ENCODE assay signal across 10 cellular contexts in genomic region chr7:2824678-2825461, GRCh38.
A peak's percentile ranks its signal among the peaks of the same experiment; 100 is the strongest.
DNase-seq lines count a peak whose midpoint lies in the region; ATAC-seq lines count a peak whose summit lies in the region.
"Had no signal": no experiment of that assay in that cellular context is flagged by ENCODE, and none has a peak within 500 bp of the region (broad histone marks: within the 10 kb centered on the region; RNA-seq: fewer than 3 reads in every experiment).

No MANE protein-coding gene starts in this region.

- H3K4me3 Mint-ChIP-seq in stimulated activated memory B cell treated with anti-CD40 and anti-IgM and Interleukin-4, amounts not matched to agents 10 μg/mL and 1 μg/mL and 100 μg/mL, for 72 hours = peak overlapping the region; percentile 49

- peak overlapping the region; percentile 93 for H3K27ac Mint-ChIP-seq in stimulated activated memory B cell treated with anti-CD40 and anti-IgM and Interleukin-4, amounts not matched to agents 10 μg/mL and 1 μg/mL and 100 μg/mL, for 72 hours

- no peaks in the 10 kb centered on the region for H3K27me3 Mint-ChIP-seq in stimulated activated memory B cell treated with anti-CD40 and anti-IgM and Interleukin-4, amounts not matched to agents 10 μg/mL and 1 μg/mL and 100 μg/mL, for 72 hours

- H3K4me1 Mint-ChIP-seq in stimulated activated memory B cell treated with anti-CD40 and anti-IgM and Interleukin-4, amounts not matched to agents 10 μg/mL and 1 μg/mL and 100 μg/mL, for 72 hours = peaks cover 83% of the 10 kb centered on the region

- H3K9me3 Mint-ChIP-seq in stimulated activated memory B cell treated with anti-CD40 and anti-IgM and Interleukin-4, amounts not matched to agents 10 μg/mL and 1 μg/mL and 100 μg/mL, for 72 hours = no peaks in the 10 kb centered on the region

- H3K36me3 Mint-ChIP-seq in stimulated activated memory B cell treated with anti-CD40 and anti-IgM and Interleukin-4, amounts not matched to agents 10 μg/mL and 1 μg/mL and 100 μg/mL, for 72 hours = peaks cover 50% of the 10 kb centered on the region

- peak; percentile 44 for ATAC-seq in HG03159 (IDR thresholded peaks at IDR 0.05; ENCODE audit: unreplicated experiment)
- peak; percentile 81 for ATAC-seq in stimulated activated memory B cell treated with anti-CD40 and anti-IgM and Interleukin-4, amounts not matched to agents 10 μg/mL and 1 μg/mL and 100 μg/mL, for 72 hours

- DNase-seq in NCI-H1417 (lab: John Stamatoyannopoulos, UW) (peak in 2 of 3 experiments; percentile 68 to 89), NCI-H1417 treated with DMSO at 0.1 percent for 48 hours (lab: John Stamatoyannopoulos, UW) (no peak), cerebellar cortex (ENCODE audit: low spot score) (peak; percentile 70), DMS79 treated with DMSO at 0.1 percent for 48 hours (lab: John Stamatoyannopoulos, UW) (no peak), AML-193 (lab: John Stamatoyannopoulos, UW) (no peak)
- DNase-seq in activated naive CD4-positive, alpha-beta T cell treated with anti-CD3 and anti-CD28 coated beads, Interleukin-2, amount 50 U/mL, for 16 hours = no peak
- DNase-seq: activated CD4-positive, alpha-beta T cell treated with anti-CD3 and anti-CD28 coated beads, Interleukin-2, amount 50 U/mL, for 48 hours; midbrain had no signal

Comparison
In these comparisons a context has a peak if more than half of its experiments do, and no peak if none do; other contexts are left out.
1. DNase-seq: peak in NCI-H1417 (2 of 3) and cerebellar cortex (single experiment); none in NCI-H1417 treated with DMSO at 0.1 percent for 48 hours (single experiment), DMS79 treated with DMSO at 0.1 percent for 48 hours (single experiment), activated naive CD4-positive, alpha-beta T cell treated with anti-CD3 and anti-CD28 coated beads, Interleukin-2, amount 50 U/mL, for 16 hours (single experiment) and AML-193 (0 of 2).